Comparison of ENCODE assay signal across 20 cellular contexts in the genomic region with DNA sequence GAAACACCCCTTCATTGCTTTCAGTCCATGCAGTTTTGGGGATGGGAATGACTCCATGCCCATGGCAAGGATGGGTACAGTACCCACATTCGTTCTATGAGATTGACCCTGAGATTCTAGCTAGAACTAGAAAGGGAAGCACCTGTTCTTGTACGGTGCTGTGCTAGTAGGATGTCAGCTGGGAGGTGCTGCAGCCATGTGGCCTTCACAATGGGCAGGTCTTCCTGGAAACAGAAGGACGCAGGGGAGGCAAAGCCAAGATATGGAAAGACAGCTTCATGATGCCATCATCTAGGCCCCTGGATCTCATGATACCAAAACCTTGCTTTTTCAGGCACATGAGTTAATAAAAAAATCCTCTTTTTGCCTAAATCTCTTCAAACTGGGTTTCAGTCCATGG. TPM values are rescaled to one million over a fixed set of nuclear protein-coding genes. Genes with fewer than 3 reads are reported as not detected.
DNase-seq lines count a peak whose midpoint lies in the region; ATAC-seq, FAIRE-seq and TF ChIP-seq lines count a peak whose summit lies in the region.
"Had no signal": no experiment of that assay in that cellular context is flagged by ENCODE, and none has a peak within 500 bp of the region (broad histone marks: within the 10 kb centered on the region; RNA-seq: fewer than 3 reads in every experiment).

No MANE protein-coding gene starts in this region.

- H3K18ac ChIP-seq in H1 (ENCODE audit: extremely low read depth, low read length), result no peak overlapping the region

- CTCF ChIA-PET in H1 (lab: Charles Lee; ENCODE audit: partially characterized antibody), result interaction anchor here (0.7 to 29.7 kb wide), 12 partner anchors 10 to 1091 kb away, joined by 3 to 605 read pairs (median 4); partner anchors contain the start of gene FGF1
- CTCF ChIA-PET in activated CD8-positive, alpha-beta memory T cell treated with anti-CD3 and anti-CD28 coated beads, Interleukin-2, amount 10 ng/mL, durations not matched to agents 7 days and 5 days (lab: Charles Lee), result interaction anchor here (1.1 to 1.2 kb wide), 2 partner anchors 12 to 17 kb away, joined by 4 read pairs; no protein-coding TSS in a partner anchor

- no peak for ATAC-seq in heart right ventricle
- no peak for ATAC-seq in activated CD8-positive, alpha-beta memory T cell treated with anti-CD3 and anti-CD28 coated beads, Interleukin-2, amount 10 ng/mL, durations not matched to agents 7 days and 5 days
- ATAC-seq: GM12878, GM23338, K562 had no signal

- no peak overlapping the region for H3K4me2 ChIP-seq in H1 (ENCODE audit: insufficient read depth in 1 of 2, low read depth in 2 of 2, low read length in 2 of 2)
- H3K4me2 ChIP-seq: GM23338 had no signal

- H3K79me2 ChIP-seq in H1 (ENCODE audit: control insufficient read depth in 1 of 2, insufficient read depth in 2 of 2, low read length in 2 of 2), result no peaks in the 10 kb centered on the region

- peaks cover 9 to 68% (median 39%) of the 10 kb centered on the region in 9 donors for H3K4me1 ChIP-seq in heart right ventricle
- peaks cover 0 to 20% (median 8%) of the 10 kb centered on the region in 4 experiments; a peak in 5 of 7 replicates for H3K4me1 ChIP-seq in H1 (replicated peaks in 1 of 4; ENCODE audit: control insufficient read depth in 3 of 4, insufficient read depth in 4 of 4, low read length in 3 of 4)
- peaks cover 8 to 13% of the 10 kb centered on the region in 2 donors for H3K4me1 ChIP-seq in uterus

- TF ChIP-seq POLR2A in H1 (IDR thresholded peaks at IDR 0.05; ENCODE audit: control extremely low read depth in 1 of 2, low read depth in 2 of 2, low read length in 2 of 2) (no peak), uterus (IDR thresholded peaks at IDR 0.05) (no peak)

- H3K27ac Mint-ChIP-seq in neural crest cell (ENCODE audit: unreplicated experiment), result peak overlapping the region; percentile 14
- H3K27ac Mint-ChIP-seq in activated CD8-positive, alpha-beta memory T cell treated with anti-CD3 and anti-CD28 coated beads, Interleukin-2, amount 10 ng/mL, durations not matched to agents 7 days and 5 days, result no peak overlapping the region
- H3K27ac Mint-ChIP-seq: CD4-positive, CD25-positive, alpha-beta regulatory T cell; GM23338 had no signal

- no peaks in the 10 kb centered on the region for H3K79me1 ChIP-seq in H1 (ENCODE audit: low read depth, low read length)

- no peak overlapping the region for H3K23ac ChIP-seq in H1 (ENCODE audit: insufficient read length)

- H3K27me3 Mint-ChIP-seq in neural crest cell (ENCODE audit: low read depth), result no peaks in the 10 kb centered on the region
- H3K27me3 Mint-ChIP-seq in activated CD8-positive, alpha-beta memory T cell treated with anti-CD3 and anti-CD28 coated beads, Interleukin-2, amount 10 ng/mL, durations not matched to agents 7 days and 5 days, result peaks cover 10% of the 10 kb centered on the region

- TF ChIP-seq CTCF in heart right ventricle (IDR thresholded peaks at IDR 0.05) (peak in 1 of 9 donors; percentile 9), H1 (IDR thresholded peaks at IDR 0.05; ENCODE audit: control extremely low read depth in 1 of 3, insufficient read depth in 1 of 3, low read depth in 1 of 3, low read length in 3 of 3) (no peak), neural crest cell (conservative IDR thresholded peaks at IDR 0.05) (no peak), uterus (IDR thresholded peaks at IDR 0.05) (no peak)

- peak overlapping the region in 9 of 10 donors; percentile 79 to 94 (median 89) for H3K27ac ChIP-seq in heart right ventricle
- no peak overlapping the region for H3K27ac ChIP-seq in H1 (ENCODE audit: low read depth, low read length)
- H3K27ac ChIP-seq in uterus, result peak overlapping the region; percentile 16 to 22

- H3K4me3 ChIP-seq in heart right ventricle (peak overlapping the region in 9 of 10 donors; percentile 15 to 54 (median 50)), H1 (ENCODE audit: extremely low read depth in 1 of 4, insufficient read depth in 2 of 4, low read depth in 3 of 4, low read length in 4 of 4) (no peak overlapping the region), uterus (no peak overlapping the region)
- H3K4me3 ChIP-seq: GM12878, GM23338, K562 had no signal

- H3K4me3 Mint-ChIP-seq in neural crest cell, result no peak overlapping the region
- H3K4me3 Mint-ChIP-seq in activated CD8-positive, alpha-beta memory T cell treated with anti-CD3 and anti-CD28 coated beads, Interleukin-2, amount 10 ng/mL, durations not matched to agents 7 days and 5 days, result no peak overlapping the region
- H3K4me3 Mint-ChIP-seq: CD4-positive, CD25-positive, alpha-beta regulatory T cell; GM23338 had no signal

- intact Hi-C loops in heart right ventricle (cut with DNase I) (loop anchor here in 9 of 10 donors (5.0 to 10.0 kb wide), 6 partner anchors 39 to 692 kb away; no protein-coding TSS in a partner anchor), cardiac septum (cut with DNase I) (loop anchor here (5.0 kb wide), 2 partner anchors 339 to 544 kb away; no protein-coding TSS in a partner anchor), uterus (cut with DNase I; ENCODE audit: low total_unique reads) (loop anchor here (5.0 kb wide), 2 partner anchors 39 to 84 kb away; no protein-coding TSS in a partner anchor)

- H3K4ac ChIP-seq in H1 (replicated peaks; ENCODE audit: insufficient read length, low read depth, low read length), result peak overlapping the region; percentile 41

- H3K9me3 Mint-ChIP-seq in neural crest cell, result no peaks in the 10 kb centered on the region
- H3K9me3 Mint-ChIP-seq in activated CD8-positive, alpha-beta memory T cell treated with anti-CD3 and anti-CD28 coated beads, Interleukin-2, amount 10 ng/mL, durations not matched to agents 7 days and 5 days (ENCODE audit: low read depth), result no peaks in the 10 kb centered on the region
- H3K9me3 Mint-ChIP-seq: CD4-positive, CD25-positive, alpha-beta regulatory T cell; GM23338 had no signal

- peak overlapping the region; percentile 68; the same call in 1 of the 2 replicates for H2AK5ac ChIP-seq in H1 (ENCODE audit: low read depth, low read length)

- H3K36me3 ChIP-seq in heart right ventricle (no peaks in the 10 kb centered on the region), H1 (ENCODE audit: control insufficient read depth in 2 of 4, insufficient read depth in 4 of 4, low read length in 3 of 4) (no peaks in the 10 kb centered on the region), uterus (no peaks in the 10 kb centered on the region)
- H3K36me3 ChIP-seq: BE2C had no signal

- no peak for DNase-seq in heart right ventricle
- no peak for DNase-seq in cardiac septum (ENCODE audit: low spot score)
- no peak for DNase-seq in H1 (ENCODE audit: low read depth in 1 of 2, low spot score in 2 of 2)
- no peak for DNase-seq in neural crest cell (ENCODE audit: low read depth, low spot score)
- no peak for DNase-seq in uterus
- no peak for DNase-seq in activated CD8-positive, alpha-beta memory T cell treated with anti-CD3 and anti-CD28 coated beads, Interleukin-2, amount 10 ng/mL, durations not matched to agents 7 days and 5 days
- no peak for DNase-seq in NCI-H510A (lab: John Stamatoyannopoulos, UW)
- DNase-seq in activated T-cell treated with anti-CD3 and anti-CD28 coated beads, Interleukin-2, amount 50 U/mL, for 48 hours, result no peak
- DNase-seq: BE2C; CD4-positive, CD25-positive, alpha-beta regulatory T cell; NCI-H1092 treated with DMSO at 0.1 percent for 48 hours; NCI-H2081; NCI-H2171 treated with DMSO at 0.1 percent for 48 hours; NCI-H446 treated with DMSO at 0.1 percent for 48 hours; SHP77 treated with DMSO at 0.1 percent for 48 hours had no signal

- no peak overlapping the region for H2AFZ ChIP-seq in H1 (ENCODE audit: low read length)

- peak overlapping the region; percentile 82; the same call in 1 of the 2 replicates for H2BK12ac ChIP-seq in H1 (ENCODE audit: low read depth, low read length)

- no peak overlapping the region for H2BK15ac ChIP-seq in H1 (ENCODE audit: low read length)

- no peak overlapping the region for H4K5ac ChIP-seq in H1 (ENCODE audit: insufficient read length, low read depth, low read length)

- H3K56ac ChIP-seq in H1 (replicated peaks; ENCODE audit: insufficient read length, low read depth, low read length), result no peak overlapping the region

- H4K20me1 ChIP-seq in H1 (replicated peaks in 1 of 2; ENCODE audit: control insufficient read depth in 1 of 2, insufficient read depth in 2 of 2, low read length in 2 of 2), result no peaks in the 10 kb centered on the region

- WGBS in heart right ventricle, 2 donors, result 22 to 26% methylated on average over 3 of the region's 3 CpGs
- 98% methylated on average over 3 of the region's 3 CpGs; no CpG with 5 or more reads in 1 of the 2 experiments for WGBS in H1 (ENCODE audit: extremely low coverage in 1 of 2, insufficient coverage in 1 of 2, insufficient read length in 1 of 2, insufficient replicate concordance in 2 of 2, low coverage in 1 of 2, low lambda C conversion rate in 2 of 2, missing lambda C conversion rate in 1 of 2), 2 experiments

- no peak overlapping the region for H2BK120ac ChIP-seq in H1 (replicated peaks; ENCODE audit: low read depth, low read length)

- no peak for FAIRE-seq in H1 (lab: Jason Lieb, UNC)
- FAIRE-seq: GM12878, K562, RCC 7860 had no signal

- H4K91ac ChIP-seq in H1 (replicated peaks; ENCODE audit: insufficient read length, low read length), result peak overlapping the region; percentile 39

- no peak overlapping the region; the same call in 1 of the 2 replicates for H2BK20ac ChIP-seq in H1 (ENCODE audit: low read length)

- no peak overlapping the region for H2BK5ac ChIP-seq in H1 (ENCODE audit: low read depth, low read length)

- no peaks in the 10 kb centered on the region for H3K9me3 ChIP-seq in heart right ventricle
- H3K9me3 ChIP-seq in H1 (ENCODE audit: insufficient read depth in 2 of 2, low read depth in 1 of 2, low read length in 1 of 2), result no peaks in the 10 kb centered on the region
- no peaks in the 10 kb centered on the region for H3K9me3 ChIP-seq in uterus
- H3K9me3 ChIP-seq: BE2C had no signal

- no peak overlapping the region for H3K9ac ChIP-seq in H1 (replicated peaks in 1 of 4; ENCODE audit: extremely low read depth in 1 of 4, low read depth in 3 of 4, low read length in 3 of 4)

- TF ChIP-seq RAD21 in H1 (IDR thresholded peaks at IDR 0.05 in 1 of 2, conservative IDR thresholded peaks at IDR 0.05 in 1 of 2; ENCODE audit: low read depth in 2 of 2, low read length in 2 of 2), result no peak

- H3K23me2 ChIP-seq in H1 (ENCODE audit: low read depth, low read length), result no peaks in the 10 kb centered on the region; the same call in 1 of the 2 replicates

- peaks cover 8% of the 10 kb centered on the region for H3K4me1 Mint-ChIP-seq in neural crest cell
- H3K4me1 Mint-ChIP-seq in activated CD8-positive, alpha-beta memory T cell treated with anti-CD3 and anti-CD28 coated beads, Interleukin-2, amount 10 ng/mL, durations not matched to agents 7 days and 5 days, result no peaks in the 10 kb centered on the region

- TF ChIP-seq EP300 in H1 (IDR thresholded peaks at IDR 0.05; ENCODE audit: borderline replicate concordance in 1 of 2, low read depth in 2 of 2, low read length in 2 of 2), result no peak

- H3K27me3 ChIP-seq in heart right ventricle (no peaks in the 10 kb centered on the region), H1 (replicated peaks in 1 of 4; ENCODE audit: control insufficient read depth in 3 of 4, extremely low read depth in 1 of 4, insufficient read depth in 3 of 4, low read length in 3 of 4) (no peaks in the 10 kb centered on the region), uterus (no peaks in the 10 kb centered on the region)
- H3K27me3 ChIP-seq: BE2C had no signal

- POLR2A ChIA-PET in H1 (lab: Charles Lee; ENCODE audit: partially characterized antibody), result interaction anchor here (1.4 kb wide), 1 partner anchor 12 kb away, joined by 4 read pairs; no protein-coding TSS in a partner anchor

- no peaks in the 10 kb centered on the region for H3K36me3 Mint-ChIP-seq in neural crest cell (ENCODE audit: low read depth)
- H3K36me3 Mint-ChIP-seq in activated CD8-positive, alpha-beta memory T cell treated with anti-CD3 and anti-CD28 coated beads, Interleukin-2, amount 10 ng/mL, durations not matched to agents 7 days and 5 days, result no peaks in the 10 kb centered on the region
- H3K36me3 Mint-ChIP-seq: CD4-positive, CD25-positive, alpha-beta regulatory T cell had no signal

- H3K14ac ChIP-seq in H1 (ENCODE audit: insufficient read length), result no peak overlapping the region

- H4K8ac ChIP-seq in H1 (ENCODE audit: extremely low read depth, insufficient read depth, low read length), result no peak overlapping the region; the same call in 1 of the 2 replicates

RNA-seq across cellular contexts. Expression of gene FGF1, which starts 10.5 kb away (rescaled TPM):
- total RNA-seq in heart right ventricle, result 100 to 1,000 TPM in 1 of 10 donors, 10 to 100 TPM in 9; 31.4 to 110 (median 58.4) TPM
- 10 to 100 TPM in 1 of 2 donors, 1 to 10 TPM in 1; 5.1 to 17.6 TPM for polyA plus RNA-seq in heart right ventricle
- 70.2 TPM for total RNA-seq in cardiac septum
- total RNA-seq in H1 (2021; fragmentation: NEBNext Ultra II Directional; extraction: Animal tissue kit (Norgen Biotek cat#: 25700)), result 0.11 and 0.50 TPM in 2 replicates
- polyA plus RNA-seq in H1 (2011; rRNA removed), result 0.17 and 0.30 TPM in 2 replicates
- polyA plus RNA-seq in H1 (2011; cell fraction: cytosol; rRNA removed), result 0.34 TPM
- polyA plus RNA-seq in H1 (2011; cell fraction: nucleus; rRNA removed), result 0.30 TPM
- polyA plus RNA-seq in H1 (2012, experiment 1 of 2), result 0.15 to 0.66 TPM (median 0.47 TPM) in 4 replicates
- not detected for polyA plus RNA-seq in H1 (2012, experiment 2 of 2)
- 0.26 TPM for polyA plus RNA-seq in H1 (2013, experiment 1 of 2)
- 0.61 TPM for polyA plus RNA-seq in H1 (2013, experiment 2 of 2)
- 0.16 and 0.78 TPM in 2 replicates for polyA minus RNA-seq in H1 (2011; rRNA and poly(A)+ RNA removed)
- 0.29 TPM for polyA minus RNA-seq in H1 (2011; cell fraction: cytosol; rRNA and poly(A)+ RNA removed)
- 1.7 TPM for polyA minus RNA-seq in H1 (2011; cell fraction: nucleus; rRNA and poly(A)+ RNA removed)
- total RNA-seq in neural crest cell, result not detected in 2 replicates
- 1 to 10 TPM in 2 of 4 donors, under 1 TPM in 1, not detected in 1; 0.51 to 5.7 (median 1.7) TPM for total RNA-seq in uterus
- not detected for total RNA-seq in activated CD8-positive, alpha-beta memory T cell treated with anti-CD3 and anti-CD28 coated beads, Interleukin-2, amount 10 ng/mL, durations not matched to agents 7 days and 5 days
- total RNA-seq: CD4-positive, CD25-positive, alpha-beta regulatory T cell; GM12878; K562; OCI-LY7 had no signal
- polyA plus RNA-seq: CD4-positive, CD25-positive, alpha-beta regulatory T cell; GM12878; K562 had no signal

Comparison
In these comparisons a context has a peak if more than half of its experiments do, and no peak if none do; other contexts are left out.
1. H3K4me3 ChIP-seq: peak in heart right ventricle (9 of 10); none in H1 (0 of 4) and uterus (0 of 2).
2. RNA of gene FGF1, which starts 10.5 kb away (total RNA-seq): 70.2 TPM in cardiac septum (single experiment) and 31.4 to 110 TPM in heart right ventricle; 0.51 to 5.7 TPM in uterus, 0.11 to 0.50 TPM in H1, not detected in neural crest cell and not detected in activated CD8-positive, alpha-beta memory T cell treated with anti-CD3 and anti-CD28 coated beads, Interleukin-2, amount 10 ng/mL, durations not matched to agents 7 days and 5 days; every median in the first group is over 4 times any median in the second.